In the genomic region with DNA sequence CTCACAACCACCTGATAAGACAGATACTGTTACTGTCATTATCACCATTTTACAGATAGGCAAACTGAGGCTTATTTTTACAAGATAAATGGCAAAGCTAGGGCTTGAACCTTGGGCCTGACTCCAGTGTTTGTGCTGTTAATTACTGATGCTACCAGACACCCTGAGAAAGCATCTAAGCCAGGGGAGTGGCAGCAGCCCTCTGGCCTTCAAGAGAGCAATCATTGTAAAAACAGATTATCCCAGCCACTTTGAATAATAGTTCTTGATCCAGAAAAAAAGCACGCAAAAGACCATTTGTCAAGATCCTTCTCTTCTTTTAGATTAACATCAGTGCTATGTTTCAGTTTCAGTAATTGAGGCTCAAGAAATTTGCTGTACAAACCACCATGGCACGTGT, we compare ENCODE assay signal across 18 cellular contexts.
"Had no signal": no experiment of that assay in that cellular context is flagged by ENCODE, and none has a peak within 500 bp of the region (broad histone marks: within the 10 kb centered on the region; RNA-seq: fewer than 3 reads in every experiment).

No MANE protein-coding gene starts in this region.

- H3K36me3 Mint-ChIP-seq: immature natural killer cell; naive B cell; stimulated activated effector memory CD8-positive, alpha-beta T cell treated with anti-CD3 and anti-CD28 coated beads, Interleukin-12 subunit alpha, Interleukin-12 subunit beta, amount 100 ng/mL, for 72 hours; type B pancreatic cell had no signal

- H3K27me3 ChIP-seq: esophagus squamous epithelium, left lung, suprapubic skin, thyroid gland had no signal

- H3K9me3 ChIP-seq: esophagus squamous epithelium, left lung, psoas muscle, suprapubic skin, thyroid gland had no signal

- H3K4me1 ChIP-seq: left lung, psoas muscle, suprapubic skin had no signal

- H3K4me3 ChIP-seq: esophagus squamous epithelium, left lung, lung, psoas muscle, suprapubic skin, thyroid gland had no signal

- H3K4me1 Mint-ChIP-seq: immature natural killer cell; stimulated activated effector memory CD8-positive, alpha-beta T cell treated with anti-CD3 and anti-CD28 coated beads, Interleukin-12 subunit alpha, Interleukin-12 subunit beta, amount 100 ng/mL, for 72 hours had no signal

- H3K9me3 Mint-ChIP-seq: nephron progenitor cell, type B pancreatic cell had no signal

- H3K36me3 ChIP-seq: esophagus squamous epithelium, left lung, suprapubic skin, thyroid gland had no signal

- FAIRE-seq: keratinocyte, urothelium cell line had no signal

- H3K27ac Mint-ChIP-seq: immature natural killer cell; naive B cell; nephron progenitor cell; stimulated activated effector memory CD8-positive, alpha-beta T cell treated with anti-CD3 and anti-CD28 coated beads, Interleukin-12 subunit alpha, Interleukin-12 subunit beta, amount 100 ng/mL, for 72 hours; type B pancreatic cell had no signal

- H3K4me3 Mint-ChIP-seq: immature natural killer cell; naive B cell; nephron progenitor cell; stimulated activated effector memory CD8-positive, alpha-beta T cell treated with anti-CD3 and anti-CD28 coated beads, Interleukin-12 subunit alpha, Interleukin-12 subunit beta, amount 100 ng/mL, for 72 hours; type B pancreatic cell had no signal

- ATAC-seq: psoas muscle; stimulated activated effector memory CD8-positive, alpha-beta T cell treated with anti-CD3 and anti-CD28 coated beads, Interleukin-12 subunit alpha, Interleukin-12 subunit beta, amount 100 ng/mL, for 72 hours; stimulated activated naive CD8-positive, alpha-beta T cell treated with anti-CD3 and anti-CD28 coated beads, Interleukin-15, Interleukin-2, amounts not matched to agents 100 U/mL and 50 U/mL, for 24 hours had no signal

- H3K27ac ChIP-seq: epithelial cell of prostate, esophagus squamous epithelium, left lung, psoas muscle, suprapubic skin, thyroid gland had no signal

- DNase-seq: effector memory CD4-positive, alpha-beta T cell; esophagus squamous epithelium; immature natural killer cell; left lung; naive B cell; nephron progenitor cell; psoas muscle; retina; stimulated activated CD4-positive, alpha-beta T cell treated with anti-CD3 and anti-CD28 coated beads, Interleukin-2, amount 100 ng/mL, for 48 hours; stimulated activated naive CD8-positive, alpha-beta T cell treated with anti-CD3 and anti-CD28 coated beads, Interleukin-15, Interleukin-2, amounts not matched to agents 100 U/mL and 50 U/mL, for 24 hours; thyroid gland had no signal
